ENCODE assay signal across 8 cellular contexts in genomic region chr3:155078959-155079794, GRCh38. TPM values are rescaled to one million over a fixed set of nuclear protein-coding genes. Genes with fewer than 3 reads are reported as not detected.
DNase-seq lines count a peak whose midpoint lies in the region; ATAC-seq and TF ChIP-seq lines count a peak whose summit lies in the region.

No MANE protein-coding gene starts in this region.

- peaks cover 28% of the 10 kb centered on the region for H3K27me3 Mint-ChIP-seq in endodermal cell (ENCODE audit: insufficient read depth)
- H3K27me3 Mint-ChIP-seq in naive thymus-derived CD4-positive, alpha-beta T cell, result peaks cover 33 to 54% (median 45%) of the 10 kb centered on the region in 5 donors

- peaks cover 20% of the 10 kb centered on the region for H3K4me1 Mint-ChIP-seq in endodermal cell
- H3K4me1 Mint-ChIP-seq in naive thymus-derived CD4-positive, alpha-beta T cell, result peaks cover 3 to 28% (median 23%) of the 10 kb centered on the region in 7 donors

- ATAC-seq in naive thymus-derived CD4-positive, alpha-beta T cell, result peak; percentile 8

- POLR2A ChIA-PET in naive thymus-derived CD4-positive, alpha-beta T cell (lab: Charles Lee), result no interaction called here

- no peak overlapping the region for H3K9ac ChIP-seq in endodermal cell (ENCODE audit: extremely low read depth, low read length, poor library complexity, severe bottlenecking)

- peaks cover 3% of the 10 kb centered on the region for H3K4me1 ChIP-seq in endodermal cell (ENCODE audit: control insufficient read depth, insufficient read depth, low read length)
- no peaks in the 10 kb centered on the region for H3K4me1 ChIP-seq in naive thymus-derived CD4-positive, alpha-beta T cell (ENCODE audit: control insufficient read depth in 2 of 2, insufficient read depth in 2 of 2, low read length in 2 of 2)

- H3K9me3 Mint-ChIP-seq in endodermal cell, result peaks cover 6% of the 10 kb centered on the region
- H3K9me3 Mint-ChIP-seq in naive thymus-derived CD4-positive, alpha-beta T cell, result peaks cover 0 to 11% (median 2%) of the 10 kb centered on the region in 11 donors

- no peak overlapping the region for H3K27ac ChIP-seq in endodermal cell (ENCODE audit: low read depth, low read length)
- no peak overlapping the region for H3K27ac ChIP-seq in naive thymus-derived CD4-positive, alpha-beta T cell (ENCODE audit: low read depth, low read length)

- peaks cover 1% of the 10 kb centered on the region for H3K36me3 ChIP-seq in endodermal cell (ENCODE audit: control insufficient read depth, insufficient read depth, low read length)
- H3K36me3 ChIP-seq in naive thymus-derived CD4-positive, alpha-beta T cell (ENCODE audit: control insufficient read depth in 2 of 3, insufficient read depth in 3 of 3, low read length in 3 of 3), result no peaks in the 10 kb centered on the region

- peak; percentile 49 for DNase-seq in AG08396 (ENCODE audit: low spot score)
- peak; percentile 78 for DNase-seq in LHCN-M2 (ENCODE audit: low read depth)
- peak; percentile 50 for DNase-seq in endodermal cell
- DNase-seq in naive thymus-derived CD4-positive, alpha-beta T cell, result no peak
- DNase-seq in GM13977 (ENCODE audit: low spot score), result no peak
- DNase-seq in SHP77 treated with DMSO at 0.1 percent for 48 hours (lab: John Stamatoyannopoulos, UW), result no peak
- no peak for DNase-seq in NCI-H2171 treated with DMSO at 0.1 percent for 48 hours (lab: John Stamatoyannopoulos, UW)
- no peak for DNase-seq in stimulated activated CD4-positive, alpha-beta T cell treated with anti-CD3 and anti-CD28 coated beads, Interleukin-4, amount 100 ng/mL, for 4 hours

- CTCF ChIA-PET in naive thymus-derived CD4-positive, alpha-beta T cell (lab: Charles Lee), result no interaction called here

- peak overlapping the region; percentile 89 for H3K4me3 ChIP-seq in endodermal cell (ENCODE audit: low read length)
- no peak overlapping the region for H3K4me3 ChIP-seq in naive thymus-derived CD4-positive, alpha-beta T cell (ENCODE audit: low read length)

- H3K27ac Mint-ChIP-seq in endodermal cell, result no peak overlapping the region
- H3K27ac Mint-ChIP-seq in naive thymus-derived CD4-positive, alpha-beta T cell, result no peak overlapping the region

- peak; percentile 51 for TF ChIP-seq CTCF in endodermal cell (conservative IDR thresholded peaks at IDR 0.05)
- TF ChIP-seq CTCF in GM13977 (IDR thresholded peaks at IDR 0.05; ENCODE audit: extremely low read depth, insufficient read depth, missing control alignments), result no peak

- in situ Hi-C loops in GM13977 (cut with MboI; ENCODE audit: low pct_unique_long_range_greater_than_20kb, low sequenced_read_pairs, unreplicated experiment), result no loop called here

- peak overlapping the region; percentile 79 for H3K4me3 Mint-ChIP-seq in endodermal cell
- H3K4me3 Mint-ChIP-seq in naive thymus-derived CD4-positive, alpha-beta T cell, result peak overlapping the region in 8 of 10 donors; percentile 0 to 77 (median 62)

- 2 to 4% methylated on average over 14 to 36 of the region's 38 CpGs for WGBS in endodermal cell (ENCODE audit: insufficient coverage in 1 of 2, insufficient read length in 1 of 2), 2 experiments

- intact Hi-C loops in naive thymus-derived CD4-positive, alpha-beta T cell (cut with micrococcal nuclease), result no loop called here

- H3K36me3 Mint-ChIP-seq in endodermal cell (ENCODE audit: low read depth), result no peaks in the 10 kb centered on the region
- peaks cover 0 to 5% (median 0%) of the 10 kb centered on the region in 5 donors for H3K36me3 Mint-ChIP-seq in naive thymus-derived CD4-positive, alpha-beta T cell

- peaks cover 12% of the 10 kb centered on the region for H3K27me3 ChIP-seq in endodermal cell (ENCODE audit: control insufficient read depth, insufficient read depth, low read length, poor library complexity, severe bottlenecking)
- peaks cover 0 to 4% of the 10 kb centered on the region in 2 donors for H3K27me3 ChIP-seq in naive thymus-derived CD4-positive, alpha-beta T cell (ENCODE audit: control insufficient read depth in 2 of 2, insufficient read depth in 2 of 2, low read length in 2 of 2)

- no peaks in the 10 kb centered on the region for H3K9me3 ChIP-seq in endodermal cell (ENCODE audit: control insufficient read depth, low read length)
- no peaks in the 10 kb centered on the region for H3K9me3 ChIP-seq in naive thymus-derived CD4-positive, alpha-beta T cell (ENCODE audit: control insufficient read depth in 2 of 3, low read length in 3 of 3)

RNA-seq across cellular contexts. Expression of gene MME, which starts 0.9 kb away (rescaled TPM):
- total RNA-seq in LHCN-M2 (2014; rRNA removed), result 258 and 388 TPM in 2 replicates
- polyA plus RNA-seq in LHCN-M2 (2012), result 26.4 TPM
- 10 to 100 TPM; 30.2 to 31.9 TPM for total RNA-seq in endodermal cell
- polyA plus RNA-seq in endodermal cell (2013, experiment 1 of 2), result 8.5 TPM
- 10.8 TPM for polyA plus RNA-seq in endodermal cell (2013, experiment 2 of 2)
- under 1 TPM in 2 of 5 experiments, not detected in 3; 0.54 to 0.56 TPM for total RNA-seq in naive thymus-derived CD4-positive, alpha-beta T cell
- not detected for polyA plus RNA-seq in naive thymus-derived CD4-positive, alpha-beta T cell

Comparison
In these comparisons a context has a peak if more than half of its experiments do, and no peak if none do; other contexts are left out.
1. DNase-seq: peak in AG08396 (single experiment), LHCN-M2 (single experiment) and endodermal cell (single experiment); none in naive thymus-derived CD4-positive, alpha-beta T cell (0 of 9), GM13977 (single experiment), SHP77 treated with DMSO at 0.1 percent for 48 hours (single experiment), NCI-H2171 treated with DMSO at 0.1 percent for 48 hours (single experiment) and stimulated activated CD4-positive, alpha-beta T cell treated with anti-CD3 and anti-CD28 coated beads, Interleukin-4, amount 100 ng/mL, for 4 hours (0 of 2).
2. RNA of gene MME, which starts 0.9 kb away (total RNA-seq): 258 to 388 TPM in LHCN-M2 and 30.2 to 31.9 TPM in endodermal cell; 0.54 to 0.56 TPM in naive thymus-derived CD4-positive, alpha-beta T cell; every median in the first group is over 10 times any median in the second.